In the genomic region with DNA sequence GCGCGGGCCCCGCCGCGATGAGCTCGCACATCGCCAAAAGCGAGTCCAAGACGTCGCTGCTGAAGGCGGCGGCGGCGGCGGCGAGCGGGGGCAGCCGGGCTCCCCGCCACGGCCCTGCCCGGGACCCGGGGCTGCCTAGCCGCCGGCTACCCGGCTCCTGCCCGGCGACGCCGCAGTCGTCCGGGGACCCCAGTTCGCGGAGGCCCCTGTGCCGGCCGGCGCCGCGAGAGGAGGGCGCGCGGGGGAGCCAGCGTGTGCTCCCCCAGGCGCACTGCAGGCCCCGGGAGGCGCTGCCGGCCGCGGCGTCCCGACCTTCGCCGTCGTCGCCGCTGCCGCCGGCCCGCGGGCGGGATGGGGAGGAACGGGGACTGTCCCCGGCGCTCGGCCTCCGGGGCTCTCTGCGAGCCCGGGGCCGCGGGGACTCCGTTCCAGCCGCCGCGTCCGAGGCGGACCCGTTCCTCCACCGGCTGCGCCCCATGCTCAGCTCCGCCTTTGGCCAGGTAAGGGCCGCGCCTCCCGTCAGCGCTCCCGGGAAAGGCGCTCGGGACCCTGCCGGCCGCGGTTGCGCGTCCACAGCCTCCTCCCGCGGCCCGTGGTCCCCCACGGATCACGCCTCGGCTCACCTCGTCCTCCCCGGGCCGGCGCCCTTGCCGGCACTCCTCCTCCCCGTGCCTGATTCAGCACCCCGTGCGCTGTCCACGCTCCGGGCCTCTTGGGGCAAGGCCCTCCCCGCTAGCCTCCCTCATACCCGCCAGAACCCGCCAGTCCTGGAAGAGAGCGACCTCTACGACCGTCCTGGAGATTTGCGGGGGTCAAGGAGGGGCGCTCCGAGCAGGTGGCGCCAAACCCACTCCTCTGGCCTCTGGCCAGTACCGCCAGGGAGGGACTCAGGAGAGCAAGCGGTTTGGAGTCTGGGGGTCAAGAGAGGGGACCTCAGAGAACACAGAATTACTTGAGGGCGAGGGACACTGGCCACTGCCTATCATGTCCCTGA, we compare ENCODE assay signal across 8 cellular contexts. TPM values are rescaled to one million over a fixed set of nuclear protein-coding genes. Genes with fewer than 3 reads are reported as not detected.
A peak's percentile ranks its signal among the peaks of the same experiment; 100 is the strongest.
DNase-seq lines count a peak whose midpoint lies in the region; ATAC-seq and TF ChIP-seq lines count a peak whose summit lies in the region.

No MANE protein-coding gene starts in this region.

- H3K18ac ChIP-seq in H9 (ENCODE audit: insufficient read length, low read depth, low read length), result no peak overlapping the region

- H3K9ac ChIP-seq in H9 (ENCODE audit: extremely low read depth, insufficient read length, low read length), result no peak overlapping the region

- peaks cover 3% of the 10 kb centered on the region; the same call in 1 of the 2 replicates for H3K4me1 ChIP-seq in H9 (ENCODE audit: insufficient read depth, low read length)
- H3K4me1 ChIP-seq in osteoblast (ENCODE audit: insufficient read depth, low read length), result no peaks in the 10 kb centered on the region

- H3K36me3 Mint-ChIP-seq in H9 (ENCODE audit: insufficient read depth in 1 of 3, low read depth in 3 of 3), result no peaks in the 10 kb centered on the region
- no peaks in the 10 kb centered on the region for H3K36me3 Mint-ChIP-seq in activated T-cell treated with anti-CD3 and anti-CD28 coated beads, Interleukin-2, amount 50 U/mL, for 4 hours (ENCODE audit: insufficient read depth)

- no peaks in the 10 kb centered on the region for H4K20me1 ChIP-seq in H9 (ENCODE audit: control insufficient read depth, insufficient read depth, insufficient read length)
- peaks cover 9% of the 10 kb centered on the region for H4K20me1 ChIP-seq in osteoblast (ENCODE audit: insufficient read depth, low read length)

- H2BK12ac ChIP-seq in H9 (ENCODE audit: insufficient read length, low read depth, low read length), result no peak overlapping the region

- no peak overlapping the region for H3K14ac ChIP-seq in H9 (ENCODE audit: insufficient read depth, low read length)

- H3K27ac ChIP-seq in H9 (ENCODE audit: insufficient read length, low read depth, low read length) (no peak overlapping the region), osteoblast (ENCODE audit: low read depth, low read length) (no peak overlapping the region)

- H3K27ac Mint-ChIP-seq in H9, result no peak overlapping the region; a peak in 1 of 7 replicates

- H3K4me1 Mint-ChIP-seq in H9, result peaks cover 9 to 11% of the 10 kb centered on the region in 2 experiments
- H3K4me1 Mint-ChIP-seq in activated T-cell treated with anti-CD3 and anti-CD28 coated beads, Interleukin-2, amount 50 U/mL, for 4 hours (ENCODE audit: low read depth), result peaks cover 8% of the 10 kb centered on the region

- H3K27me3 ChIP-seq in H9 (ENCODE audit: insufficient read depth, low read length), result no peaks in the 10 kb centered on the region; the same call in 1 of the 2 replicates
- H3K27me3 ChIP-seq in osteoblast (ENCODE audit: insufficient read depth, low read length), result peaks cover 54% of the 10 kb centered on the region

- H2BK15ac ChIP-seq in H9 (ENCODE audit: low read depth, low read length), result no peak overlapping the region

- H2BK5ac ChIP-seq in H9 (ENCODE audit: insufficient read length, low read length), result no peak overlapping the region

- H3K27me3 Mint-ChIP-seq in H9 (ENCODE audit: low read depth), result peaks cover 49% of the 10 kb centered on the region
- H3K27me3 Mint-ChIP-seq in activated T-cell treated with anti-CD3 and anti-CD28 coated beads, Interleukin-2, amount 50 U/mL, for 4 hours (ENCODE audit: low read depth), result peaks cover 56% of the 10 kb centered on the region

- ATAC-seq in activated T-cell treated with anti-CD3 and anti-CD28 coated beads, Interleukin-2, amount 50 U/mL, for 4 hours, result peak; percentile 69

- no peaks in the 10 kb centered on the region for H3K9me3 Mint-ChIP-seq in H9
- H3K9me3 Mint-ChIP-seq in activated T-cell treated with anti-CD3 and anti-CD28 coated beads, Interleukin-2, amount 50 U/mL, for 4 hours, result no peaks in the 10 kb centered on the region

- no peaks in the 10 kb centered on the region for H3K79me1 ChIP-seq in H9 (ENCODE audit: insufficient read depth, low read depth, low read length, poor library complexity, severe bottlenecking)

- TF ChIP-seq CTCF in H9 (conservative IDR thresholded peaks at IDR 0.05) (peak; percentile 34; the same call in 2 of the 3 replicates), osteoblast (IDR thresholded peaks at IDR 0.05; ENCODE audit: extremely low read depth, low read depth, low read length) (no peak)

- no peak overlapping the region for H2BK20ac ChIP-seq in H9 (ENCODE audit: low read depth, low read length, poor library complexity, severe bottlenecking)

- H2AFZ ChIP-seq in H9 (ENCODE audit: low read length) (no peak overlapping the region), osteoblast (ENCODE audit: low read length) (no peak overlapping the region)

- H4K8ac ChIP-seq in H9 (replicated peaks; ENCODE audit: insufficient read length, low read depth, low read length), result no peak overlapping the region

- no peak overlapping the region for H3K23ac ChIP-seq in H9 (ENCODE audit: insufficient read length, low read depth, low read length)

- H3K79me2 ChIP-seq in H9 (ENCODE audit: insufficient read depth, low read length), result no peaks in the 10 kb centered on the region
- no peaks in the 10 kb centered on the region for H3K79me2 ChIP-seq in osteoblast (ENCODE audit: insufficient read depth, low read length)

- no peak overlapping the region for H3T11ph ChIP-seq in H9 (ENCODE audit: low read length)

- no peak overlapping the region for H3K4ac ChIP-seq in H9 (ENCODE audit: low read depth, low read length)

- no peak overlapping the region for H2AK5ac ChIP-seq in H9 (ENCODE audit: insufficient read length, low read length)

- no peak overlapping the region for H4K5ac ChIP-seq in H9 (ENCODE audit: insufficient read length, low read depth, low read length)

- H3K4me2 ChIP-seq in H9 (ENCODE audit: insufficient read depth, insufficient read length, low read length) (peak overlapping the region; percentile 14), osteoblast (ENCODE audit: insufficient read depth, low read length) (no peak overlapping the region)

- peak overlapping the region; percentile 71 to 91 for H3K4me3 Mint-ChIP-seq in H9
- H3K4me3 Mint-ChIP-seq in activated T-cell treated with anti-CD3 and anti-CD28 coated beads, Interleukin-2, amount 50 U/mL, for 4 hours, result peak overlapping the region; percentile 72

- no peaks in the 10 kb centered on the region for H3K9me3 ChIP-seq in H9 (ENCODE audit: control insufficient read depth, low read depth, low read length)
- H3K9me3 ChIP-seq in osteoblast (ENCODE audit: low read depth, low read length), result no peaks in the 10 kb centered on the region

- DNase-seq in GM04504 (ENCODE audit: low read depth) (peak; percentile 14), H9 (peak; percentile 92), NCI-H460 (ENCODE audit: extremely low read depth, low read depth) (peak; percentile 52), fibroblast of gingiva (ENCODE audit: low read depth) (peak; percentile 20), osteoblast (ENCODE audit: insufficient read length, low spot score, missing footprints) (peak; percentile 90), NCI-H128 (lab: John Stamatoyannopoulos, UW; ENCODE audit: unreplicated experiment) (no peak), NCI-H187 treated with DMSO at 0.1 percent for 48 hours (lab: John Stamatoyannopoulos, UW) (no peak)
- peak; percentile 35 for DNase-seq in activated T-cell treated with anti-CD3 and anti-CD28 coated beads, Interleukin-2, amount 50 U/mL, for 4 hours

- H3K56ac ChIP-seq in H9 (ENCODE audit: insufficient read length, low read depth, low read length), result no peak overlapping the region

- no peak overlapping the region for H2BK120ac ChIP-seq in H9 (ENCODE audit: low read depth, low read length, poor library complexity, severe bottlenecking)

- peaks cover 11% of the 10 kb centered on the region for H3K23me2 ChIP-seq in H9 (ENCODE audit: insufficient read length, low read depth, low read length, poor library complexity, severe bottlenecking)

- H4K91ac ChIP-seq in H9 (ENCODE audit: insufficient read length, low read depth, low read length), result no peak overlapping the region

- H3K4me3 ChIP-seq in osteoblast (ENCODE audit: insufficient read depth, low read length), result no peak overlapping the region

- no peaks in the 10 kb centered on the region for H3K36me3 ChIP-seq in osteoblast (ENCODE audit: insufficient read depth, low read length)

- no CpG with 5 or more reads among the region's 120 CpGs for WGBS in H9 (ENCODE audit: extremely low coverage, insufficient read length, low lambda C conversion rate)

RNA-seq across cellular contexts. Expression of a gene that starts 0.7 kb away (rescaled TPM):
- total RNA-seq in H9 (2021) (3.0 and 3.1 TPM in 2 replicates), osteoblast (not detected in 2 replicates)
- total RNA-seq in NCI-H460 (2014; rRNA removed; shearing (Covaris generic)), result not detected in 2 replicates
- polyA plus RNA-seq in NCI-H460 (2014; cell fraction: nucleus; rRNA removed), result not detected in 2 replicates
- under 1 TPM in 2 of 3 donors, not detected in 1; 0.18 to 0.26 TPM for total RNA-seq in activated T-cell treated with anti-CD3 and anti-CD28 coated beads, Interleukin-2, amount 50 U/mL, for 4 hours

RNA-seq across cellular contexts. Expression of a gene that starts 45.8 kb away (rescaled TPM):
- total RNA-seq in H9 (2021), result 181 TPM in 2 replicates
- total RNA-seq in NCI-H460 (2014; rRNA removed; shearing (Covaris generic)), result 76.6 and 77.4 TPM in 2 replicates
- 60.1 and 102 TPM in 2 replicates for polyA plus RNA-seq in NCI-H460 (2014; cell fraction: nucleus; rRNA removed)
- total RNA-seq in activated T-cell treated with anti-CD3 and anti-CD28 coated beads, Interleukin-2, amount 50 U/mL, for 4 hours, result 100 to 1,000 TPM; 153 to 172 (median 153) TPM
- total RNA-seq in osteoblast, result 85.2 and 89.8 TPM in 2 replicates

RNA-seq across cellular contexts. Expression of a gene that starts 59.9 kb away (rescaled TPM):
- total RNA-seq in H9 (2021) (64.0 and 65.8 TPM in 2 replicates), osteoblast (19.4 and 26.8 TPM in 2 replicates)
- 42.5 and 45.6 TPM in 2 replicates for total RNA-seq in NCI-H460 (2014; rRNA removed; shearing (Covaris generic))
- 107 and 157 TPM in 2 replicates for polyA plus RNA-seq in NCI-H460 (2014; cell fraction: nucleus; rRNA removed)
- 10 to 100 TPM; 81.6 to 93.0 (median 92.6) TPM for total RNA-seq in activated T-cell treated with anti-CD3 and anti-CD28 coated beads, Interleukin-2, amount 50 U/mL, for 4 hours

Comparison
In these comparisons a context has a peak if more than half of its experiments do, and no peak if none do; other contexts are left out.
1. DNase-seq: peak in GM04504 (single experiment), H9 (single experiment), NCI-H460 (single experiment), activated T-cell treated with anti-CD3 and anti-CD28 coated beads, Interleukin-2, amount 50 U/mL, for 4 hours (single experiment), fibroblast of gingiva (single experiment) and osteoblast (single experiment); none in NCI-H128 (single experiment) and NCI-H187 treated with DMSO at 0.1 percent for 48 hours (single experiment).